ENCODE assay signal across 1 cellular context in genomic region chr20:3998998-3999397, GRCh38.
A peak's percentile ranks its signal among the peaks of the same experiment; 100 is the strongest.
TF ChIP-seq lines count a peak whose summit lies in the region.

No MANE protein-coding gene starts in this region.

TF ChIP-seq in IMR-90, 13 proteins besides CTCF, POLR2A, EP300 and RAD21:
- TF ChIP-seq CEBPB (IDR thresholded peaks at IDR 0.05; ENCODE audit: low read depth, low read length): peak; percentile 53
- no peak for TF ChIP-seq MAZ (IDR thresholded peaks at IDR 0.05; ENCODE audit: borderline replicate concordance, low read depth, low read length)
